In the genomic region with DNA sequence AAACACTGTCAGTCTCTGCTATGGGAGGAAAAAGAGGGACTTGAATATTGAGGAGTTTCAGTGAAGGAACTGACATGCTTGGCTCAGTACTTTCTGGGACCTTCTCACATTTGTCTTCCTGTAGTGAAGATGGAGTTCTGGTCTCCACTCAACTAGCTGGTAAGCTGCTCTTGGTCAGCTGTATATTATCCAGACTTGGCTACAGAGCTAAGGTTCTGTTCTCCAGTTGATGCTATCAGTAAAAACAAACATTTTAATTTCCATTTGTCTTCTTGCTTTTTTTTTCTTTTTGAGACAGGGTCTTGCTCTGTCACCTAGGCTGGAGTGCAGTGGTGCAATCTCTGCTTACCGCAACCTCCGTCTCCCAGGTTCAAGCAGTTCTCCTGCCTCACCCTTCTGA, we compare ENCODE assay signal across 26 cellular contexts.
"Had no signal": no experiment of that assay in that cellular context is flagged by ENCODE, and none has a peak within 500 bp of the region (broad histone marks: within the 10 kb centered on the region; RNA-seq: fewer than 3 reads in every experiment).

No MANE protein-coding gene starts in this region.

- H3K27me3 ChIP-seq: brain microvascular endothelial cell, vagina had no signal

- H3K27me3 Mint-ChIP-seq: activated T-cell treated with anti-CD3 and anti-CD28 coated beads, Interleukin-2, amount 50 U/mL, for 24 hours; stimulated activated naive CD8-positive, alpha-beta T cell treated with anti-CD3 and anti-CD28 coated beads, Interleukin-15, Interleukin-2, amounts not matched to agents 100 ng/mL and 50 ng/mL, for 24 hours; T-cell; type B pancreatic cell had no signal

- H3K4me3 ChIP-seq: lower lobe of right lung, thoracic aorta, vagina had no signal

- H3K9me3 Mint-ChIP-seq: activated T-cell treated with anti-CD3 and anti-CD28 coated beads, Interleukin-2, amount 50 U/mL, for 24 hours; natural killer cell; stimulated activated effector memory CD8-positive, alpha-beta T cell treated with anti-CD3 and anti-CD28 coated beads, Interleukin-12 subunit alpha, Interleukin-12 subunit beta, amount 100 ng/mL, for 72 hours; stimulated activated naive CD8-positive, alpha-beta T cell treated with anti-CD3 and anti-CD28 coated beads, Interleukin-15, Interleukin-2, amounts not matched to agents 100 ng/mL and 50 ng/mL, for 24 hours; T-cell; type B pancreatic cell had no signal

- H3K36me3 ChIP-seq: vagina had no signal

- ATAC-seq: activated CD4-positive, CD25-positive, alpha-beta regulatory T cell treated with anti-CD3 and anti-CD28 coated beads, Interleukin-2, amount 50 U/mL, for 24 hours; esophagus mucosa; left lobe of liver; lower lobe of right lung; natural killer cell; sciatic nerve; stimulated activated effector memory CD8-positive, alpha-beta T cell treated with anti-CD3 and anti-CD28 coated beads, Interleukin-12 subunit alpha, Interleukin-12 subunit beta, amount 100 ng/mL, for 72 hours; T-cell had no signal

- H3K27ac Mint-ChIP-seq: activated T-cell treated with anti-CD3 and anti-CD28 coated beads, Interleukin-2, amount 50 U/mL, for 24 hours; stimulated activated effector memory CD8-positive, alpha-beta T cell treated with anti-CD3 and anti-CD28 coated beads, Interleukin-12 subunit alpha, Interleukin-12 subunit beta, amount 100 ng/mL, for 72 hours; stimulated activated naive CD8-positive, alpha-beta T cell treated with anti-CD3 and anti-CD28 coated beads, Interleukin-15, Interleukin-2, amounts not matched to agents 100 ng/mL and 50 ng/mL, for 24 hours; T-cell; type B pancreatic cell had no signal

- H3K9me3 ChIP-seq: lower lobe of right lung, thoracic aorta, vagina had no signal

- H3K27ac ChIP-seq: brain microvascular endothelial cell, lower lobe of right lung, thoracic aorta, vagina had no signal

- DNase-seq: activated CD4-positive, alpha-beta T cell treated with anti-CD3 and anti-CD28 coated beads for 48 hours; activated CD4-positive, alpha-beta T cell treated with anti-CD3 and anti-CD28 coated beads, Interleukin-2, amount 50 U/mL, for 48 hours; activated CD8-positive, alpha-beta memory T cell treated with anti-CD3 and anti-CD28 coated beads, Interleukin-2, amount 50 U/mL, for 4 hours; activated gamma-delta T cell treated with Interleukin-2 at 50 U/mL for 16 hours; activated naive CD4-positive, alpha-beta T cell treated with anti-CD3 and anti-CD28 coated beads, Interleukin-2, amount 50 U/mL, for 16 hours; activated T-cell treated with anti-CD3 and anti-CD28 coated beads, Interleukin-2, amount 50 U/mL, for 24 hours; amniotic stem cell; brain microvascular endothelial cell; central memory CD4-positive, alpha-beta T cell; foreskin fibroblast; kidney glomerular epithelial cell; lower lobe of right lung; mesenchymal stem cell; natural killer cell; retina; stimulated activated CD4-positive, alpha-beta T cell treated with anti-CD3 and anti-CD28 coated beads, Interleukin-4, amount 100 ng/mL, for 24 hours; T-cell had no signal

- H3K4me3 Mint-ChIP-seq: activated T-cell treated with anti-CD3 and anti-CD28 coated beads, Interleukin-2, amount 50 U/mL, for 24 hours; natural killer cell; stimulated activated effector memory CD8-positive, alpha-beta T cell treated with anti-CD3 and anti-CD28 coated beads, Interleukin-12 subunit alpha, Interleukin-12 subunit beta, amount 100 ng/mL, for 72 hours; stimulated activated naive CD8-positive, alpha-beta T cell treated with anti-CD3 and anti-CD28 coated beads, Interleukin-15, Interleukin-2, amounts not matched to agents 100 ng/mL and 50 ng/mL, for 24 hours; type B pancreatic cell had no signal
